Comparison of ENCODE assay signal across 11 cellular contexts in genomic region chr5:181203093-181203711, GRCh38. TPM values are rescaled to one million over a fixed set of nuclear protein-coding genes. Genes with fewer than 3 reads are reported as not detected.
DNase-seq lines count a peak whose midpoint lies in the region; ATAC-seq and TF ChIP-seq lines count a peak whose summit lies in the region.
"Had no signal": no experiment of that assay in that cellular context is flagged by ENCODE, and none has a peak within 500 bp of the region (broad histone marks: within the 10 kb centered on the region; RNA-seq: fewer than 3 reads in every experiment).

No MANE protein-coding gene starts in this region.

- H3K9me3 ChIP-seq in HUES48 (ENCODE audit: control insufficient read depth, insufficient read depth, low read length) = no peaks in the 10 kb centered on the region

- no peak overlapping the region for H3K27ac ChIP-seq in HUES48 (ENCODE audit: low read depth, low read length)

- peak overlapping the region; percentile 92 for H3K4me3 Mint-ChIP-seq in central memory CD8-positive, alpha-beta T cell
- peak overlapping the region; percentile 68 for H3K4me3 Mint-ChIP-seq in natural killer cell treated with Interleukin-12 subunit alpha and Interleukin-12 subunit beta and Interleukin-15 and Interleukin-18, amount 100 ng/mL, for 72 hours

- no peaks in the 10 kb centered on the region for H3K36me3 ChIP-seq in HUES48 (ENCODE audit: control insufficient read depth, insufficient read depth, low read length)

- H3K4me1 Mint-ChIP-seq in central memory CD8-positive, alpha-beta T cell = peaks cover 42% of the 10 kb centered on the region
- H3K4me1 Mint-ChIP-seq in natural killer cell treated with Interleukin-12 subunit alpha and Interleukin-12 subunit beta and Interleukin-15 and Interleukin-18, amount 100 ng/mL, for 72 hours (ENCODE audit: low read depth in 2 of 2) = peaks cover 33% of the 10 kb centered on the region in 2 donors

- DNase-seq in AG04449 (ENCODE audit: low read depth, low spot score) (no peak), DMS53 (lab: John Stamatoyannopoulos, UW) (no peak), inferior parietal cortex (ENCODE audit: extremely low spot score) (no peak)
- DNase-seq in central memory CD8-positive, alpha-beta T cell (ENCODE audit: low spot score in 2 of 2) = no peak
- DNase-seq in natural killer cell treated with Interleukin-12 subunit alpha and Interleukin-12 subunit beta and Interleukin-15 and Interleukin-18, amount 100 ng/mL, for 72 hours (ENCODE audit: low spot score) = no peak
- DNase-seq: MV-4-11, OCI-M1 had no signal

- H3K27me3 ChIP-seq in HUES48 (ENCODE audit: control insufficient read depth, insufficient read depth, low read length) = peaks cover 74% of the 10 kb centered on the region

- CTCF ChIA-PET in AG04449 (lab: Yijun Ruan, JAX) = interaction anchor here (1.0 to 2.9 kb wide), 3 partner anchors 9 to 18 kb away, joined by 3 to 16 read pairs (median 4); no protein-coding TSS in a partner anchor

- H3K27me3 Mint-ChIP-seq in central memory CD8-positive, alpha-beta T cell = peaks cover 24% of the 10 kb centered on the region
- H3K27me3 Mint-ChIP-seq in natural killer cell treated with Interleukin-12 subunit alpha and Interleukin-12 subunit beta and Interleukin-15 and Interleukin-18, amount 100 ng/mL, for 72 hours = peaks cover 14 to 30% of the 10 kb centered on the region in 2 donors

- peaks cover 27% of the 10 kb centered on the region for H3K4me1 ChIP-seq in HUES48 (ENCODE audit: control insufficient read depth, insufficient read depth, low read length)

- H3K9me3 Mint-ChIP-seq in central memory CD8-positive, alpha-beta T cell = no peaks in the 10 kb centered on the region
- H3K9me3 Mint-ChIP-seq in natural killer cell treated with Interleukin-12 subunit alpha and Interleukin-12 subunit beta and Interleukin-15 and Interleukin-18, amount 100 ng/mL, for 72 hours = no peaks in the 10 kb centered on the region

- H3K9ac ChIP-seq in HUES48 (ENCODE audit: low read depth, low read length) = no peak overlapping the region

- peaks cover 35% of the 10 kb centered on the region for H3K36me3 Mint-ChIP-seq in central memory CD8-positive, alpha-beta T cell (ENCODE audit: insufficient read depth)
- peaks cover 16% of the 10 kb centered on the region for H3K36me3 Mint-ChIP-seq in natural killer cell treated with Interleukin-12 subunit alpha and Interleukin-12 subunit beta and Interleukin-15 and Interleukin-18, amount 100 ng/mL, for 72 hours

- TF ChIP-seq CTCF in AG04449 (IDR thresholded peaks at IDR 0.05; ENCODE audit: insufficient read depth, low read length, missing control alignments) = no peak

- no peak for ATAC-seq in central memory CD8-positive, alpha-beta T cell (replicated peaks; ENCODE audit: extremely low read depth, poor library complexity, severe bottlenecking)
- ATAC-seq in natural killer cell treated with Interleukin-12 subunit alpha and Interleukin-12 subunit beta and Interleukin-15 and Interleukin-18, amount 100 ng/mL, for 72 hours = no peak
- ATAC-seq in GM21526 (IDR thresholded peaks at IDR 0.05; ENCODE audit: low FRiP score, unreplicated experiment) (no peak), HG03439 (IDR thresholded peaks at IDR 0.05; ENCODE audit: unreplicated experiment) (no peak)
- ATAC-seq: right cardiac atrium had no signal

- peak overlapping the region; percentile 62; the same call in 1 of the 2 replicates for H3K4me3 ChIP-seq in AG04449 (ENCODE audit: low read depth, low read length)
- peak overlapping the region; percentile 97; the same call in 1 of the 2 replicates for H3K4me3 ChIP-seq in HUES48 (ENCODE audit: low read depth, low read length)

- POLR2A ChIA-PET in AG04449 (lab: Yijun Ruan, JAX) = no interaction called here

- H3K27ac Mint-ChIP-seq in central memory CD8-positive, alpha-beta T cell (ENCODE audit: low read depth) = no peak overlapping the region
- no peak overlapping the region for H3K27ac Mint-ChIP-seq in natural killer cell treated with Interleukin-12 subunit alpha and Interleukin-12 subunit beta and Interleukin-15 and Interleukin-18, amount 100 ng/mL, for 72 hours

RNA-seq across cellular contexts. Expression of gene TRIM7, which starts 1.8 kb away (rescaled TPM):
- total RNA-seq in natural killer cell treated with Interleukin-12 subunit alpha and Interleukin-12 subunit beta and Interleukin-15 and Interleukin-18, amount 100 ng/mL, for 72 hours = 1 to 10 TPM in 1 of 2 donors, not detected in 1; 1.3 TPM

RNA-seq across cellular contexts. Expression of gene TRIM41, which starts 19.9 kb away (rescaled TPM):
- 10 to 100 TPM; 29.5 to 50.6 TPM for total RNA-seq in natural killer cell treated with Interleukin-12 subunit alpha and Interleukin-12 subunit beta and Interleukin-15 and Interleukin-18, amount 100 ng/mL, for 72 hours

RNA-seq across cellular contexts. Expression of gene RACK1, which starts 40.5 kb away (rescaled TPM):
- total RNA-seq in natural killer cell treated with Interleukin-12 subunit alpha and Interleukin-12 subunit beta and Interleukin-15 and Interleukin-18, amount 100 ng/mL, for 72 hours = 1,000 to 10,000 TPM; 1,525 to 1,671 TPM

RNA-seq across cellular contexts. Expression of gene OR2V2, which starts 55.8 kb away (rescaled TPM):
- total RNA-seq in natural killer cell treated with Interleukin-12 subunit alpha and Interleukin-12 subunit beta and Interleukin-15 and Interleukin-18, amount 100 ng/mL, for 72 hours = not detected
- total RNA-seq: right cardiac atrium had no signal

RNA-seq across cellular contexts. Expression of gene TRIM52, which starts 57.7 kb away (rescaled TPM):
- total RNA-seq in natural killer cell treated with Interleukin-12 subunit alpha and Interleukin-12 subunit beta and Interleukin-15 and Interleukin-18, amount 100 ng/mL, for 72 hours = 10 to 100 TPM; 22.3 to 33.2 TPM
